ENCODE assay signal across 8 cellular contexts in the genomic region with DNA sequence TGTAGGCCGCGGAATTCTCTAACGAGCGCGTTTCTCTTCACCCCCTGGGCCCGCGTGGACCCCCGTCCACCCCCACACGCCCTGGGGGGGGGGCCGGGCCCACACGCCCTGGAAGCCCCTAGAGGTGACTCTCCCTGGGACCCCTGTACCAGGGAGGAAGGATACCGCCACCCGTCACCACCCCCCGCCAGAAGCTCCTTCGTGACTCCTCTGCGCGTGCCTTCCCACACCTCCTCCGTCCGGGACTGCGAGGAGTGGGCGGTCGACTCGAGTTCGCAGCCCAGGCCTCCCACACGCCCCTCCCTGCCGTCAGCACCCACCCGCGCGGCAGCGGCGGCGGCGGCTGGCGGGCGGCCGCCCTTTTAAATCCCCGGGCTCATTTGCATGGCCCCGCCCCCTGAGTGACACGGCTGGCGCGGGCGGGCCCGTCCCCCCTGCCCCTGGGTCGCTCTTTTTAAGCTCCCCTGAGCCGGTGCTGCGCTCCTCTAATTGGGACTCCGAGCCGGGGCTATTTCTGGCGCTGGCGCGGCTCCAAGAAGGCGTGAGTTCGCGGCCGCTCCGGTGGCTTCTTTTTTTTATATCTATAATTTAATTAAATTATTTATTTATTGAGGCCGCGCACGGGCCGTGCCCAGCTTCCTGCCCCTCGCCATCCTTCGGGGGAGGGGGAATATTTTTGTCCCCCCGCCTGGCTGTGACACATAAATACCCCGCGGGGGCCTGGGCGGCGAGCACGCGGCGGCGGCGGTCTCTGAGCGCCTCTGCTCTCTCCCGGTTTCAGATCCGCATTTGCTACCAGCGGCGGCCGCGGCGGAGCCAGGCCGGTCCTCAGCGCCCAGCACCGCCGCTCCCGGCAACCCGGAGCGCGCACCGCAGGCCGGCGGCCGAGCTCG. TPM values are rescaled to one million over a fixed set of nuclear protein-coding genes. Genes with fewer than 3 reads are reported as not detected.
DNase-seq lines count a peak whose midpoint lies in the region; ATAC-seq and TF ChIP-seq lines count a peak whose summit lies in the region.

A gene with protein sequence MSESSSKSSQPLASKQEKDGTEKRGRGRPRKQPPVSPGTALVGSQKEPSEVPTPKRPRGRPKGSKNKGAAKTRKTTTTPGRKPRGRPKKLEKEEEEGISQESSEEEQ (plus strand): TSS at position 451 of the 893 bp plus-strand sequence. CDS start 3,908 bp downstream, outside the sequence.

- no peaks in the 10 kb centered on the region for H3K27me3 ChIP-seq in layer of hippocampus (ENCODE audit: control insufficient read depth, insufficient read depth, low read length)

- no peaks in the 10 kb centered on the region for H3K9me3 Mint-ChIP-seq in activated CD4-positive, alpha-beta T cell treated with anti-CD3 and anti-CD28 coated beads for 36 hours (ENCODE audit: low read depth)

- H3K36me3 Mint-ChIP-seq in activated CD4-positive, alpha-beta T cell treated with anti-CD3 and anti-CD28 coated beads for 36 hours (ENCODE audit: low read depth): peaks cover 31% of the 10 kb centered on the region

- no peak for TF ChIP-seq CTCF in AG09309 (IDR thresholded peaks at IDR 0.05; ENCODE audit: control insufficient read depth, insufficient read depth, low read depth, low read length, missing control alignments)
- no peak for TF ChIP-seq CTCF in choroid plexus epithelial cell (conservative IDR thresholded peaks at IDR 0.05; ENCODE audit: low read depth, low read length)

- ATAC-seq in GM19043 (IDR thresholded peaks at IDR 0.05; ENCODE audit: low read depth, unreplicated experiment): peak; percentile 59
- peak; percentile 63 for ATAC-seq in HG03342 (IDR thresholded peaks at IDR 0.05; ENCODE audit: unreplicated experiment)
- peak; percentile 70 for ATAC-seq in activated CD4-positive, alpha-beta T cell treated with anti-CD3 and anti-CD28 coated beads for 36 hours

- peak within 1 kb of the TSS; percentile 88 for H3K27ac ChIP-seq in layer of hippocampus (ENCODE audit: low read depth, low read length)

- H3K4me3 ChIP-seq in AG09309 (ENCODE audit: control insufficient read depth, low read depth, low read length): peak within 1 kb of the TSS; percentile 83
- peak within 1 kb of the TSS; percentile 71 for H3K4me3 ChIP-seq in choroid plexus epithelial cell (ENCODE audit: low read depth, low read length)

- intact Hi-C loops in activated CD4-positive, alpha-beta T cell treated with anti-CD3 and anti-CD28 coated beads for 36 hours (cut with DNase I, micrococcal nuclease): loop anchor here (1.0 to 10.0 kb wide), 20 partner anchors 12 to 1264 kb away; a partner anchor contains a TSS

- H3K27ac Mint-ChIP-seq in activated CD4-positive, alpha-beta T cell treated with anti-CD3 and anti-CD28 coated beads for 36 hours: peak within 1 kb of the TSS; percentile 91

- H3K4me1 Mint-ChIP-seq in activated CD4-positive, alpha-beta T cell treated with anti-CD3 and anti-CD28 coated beads for 36 hours: peaks cover 44% of the 10 kb centered on the region

- peak; percentile 25 for DNase-seq in AG09309 (ENCODE audit: low read depth)
- DNase-seq in NCI-H460 (ENCODE audit: extremely low read depth, low read depth): peak; percentile 78
- peak; percentile 94 for DNase-seq in activated CD4-positive, alpha-beta T cell treated with anti-CD3 and anti-CD28 coated beads for 36 hours
- peak; percentile 80 for DNase-seq in choroid plexus epithelial cell (ENCODE audit: low read depth)
- DNase-seq in stimulated activated CD4-positive, alpha-beta T cell treated with anti-CD3 and anti-CD28 coated beads, Interleukin-1b, Interleukin-23, amount 100 ng/mL, for 4 hours (ENCODE audit: low read depth in 2 of 2): peak; percentile 90 to 93

- POLR2A ChIA-PET in activated CD4-positive, alpha-beta T cell treated with anti-CD3 and anti-CD28 coated beads for 36 hours (lab: Charles Lee): interaction anchor here (1.0 to 1.3 kb wide), 6 partner anchors 10 to 179 kb away, joined by 3 to 16 read pairs (median 5); a partner anchor contains a TSS

- peak within 1 kb of the TSS; percentile 85 for H3K4me3 Mint-ChIP-seq in activated CD4-positive, alpha-beta T cell treated with anti-CD3 and anti-CD28 coated beads for 36 hours

- CTCF ChIA-PET in activated CD4-positive, alpha-beta T cell treated with anti-CD3 and anti-CD28 coated beads for 36 hours (lab: Charles Lee): interaction anchor here (0.6 to 1.1 kb wide), 8 partner anchors 13 to 466 kb away, joined by 3 to 7 read pairs (median 3); no protein-coding TSS in a partner anchor

- H3K27me3 Mint-ChIP-seq in activated CD4-positive, alpha-beta T cell treated with anti-CD3 and anti-CD28 coated beads for 36 hours: no peaks in the 10 kb centered on the region

RNA-seq across cellular contexts. Expression of the gene that starts here (rescaled TPM):
- 211 and 242 TPM in 2 replicates for total RNA-seq in NCI-H460 (2014; rRNA removed; shearing (Covaris generic))
- polyA plus RNA-seq in NCI-H460 (2014; cell fraction: nucleus; rRNA removed): 143 and 147 TPM in 2 replicates
- 100 to 1,000 TPM; 569 to 649 TPM for total RNA-seq in activated CD4-positive, alpha-beta T cell treated with anti-CD3 and anti-CD28 coated beads for 36 hours

Comparison
In these comparisons a context has a peak if more than half of its experiments do, and no peak if none do; other contexts are left out.
1. Peak in every context shown above with its lines: DNase-seq, ATAC-seq, H3K4me3 ChIP-seq and H3K27ac ChIP-seq.
2. DNase-seq: peak in every context shown above with its lines; median percentile 94 in activated CD4-positive, alpha-beta T cell treated with anti-CD3 and anti-CD28 coated beads for 36 hours; 92 in stimulated activated CD4-positive, alpha-beta T cell treated with anti-CD3 and anti-CD28 coated beads, Interleukin-1b, Interleukin-23, amount 100 ng/mL, for 4 hours; 80 in choroid plexus epithelial cell; 78 in NCI-H460; 25 in AG09309.